In the genomic region with DNA sequence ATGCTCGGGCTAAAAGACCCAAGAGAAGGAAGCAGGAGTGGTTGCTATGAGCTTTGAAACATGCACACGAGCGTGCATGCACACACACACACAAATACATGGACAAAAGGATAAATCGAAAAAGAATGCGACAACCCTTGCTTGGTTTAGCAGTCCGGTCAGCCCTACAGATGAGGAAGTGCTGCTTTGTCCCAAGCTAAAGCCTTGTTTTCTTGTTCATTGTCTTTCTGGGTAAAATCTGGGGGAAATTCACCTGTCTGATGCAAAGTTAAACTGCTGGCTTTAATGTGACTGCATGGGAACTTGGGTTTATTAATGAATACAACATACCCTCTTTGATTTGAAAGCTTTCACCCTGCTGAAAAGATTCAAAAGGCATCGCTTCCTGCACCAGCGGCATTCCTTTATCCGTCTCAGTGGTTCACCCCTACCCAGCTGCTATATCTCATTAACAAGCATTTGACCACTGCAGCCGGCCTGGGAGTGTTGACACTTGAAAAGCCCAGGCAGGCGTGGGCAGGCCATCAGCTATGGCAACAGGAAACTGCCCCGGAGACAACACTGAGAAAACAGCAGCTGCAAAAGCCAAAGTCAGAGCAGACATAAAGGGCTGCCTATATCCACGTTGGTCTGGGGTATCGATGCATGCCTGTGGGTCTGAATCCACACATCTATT, we compare ENCODE assay signal across 9 cellular contexts.
A peak's percentile ranks its signal among the peaks of the same experiment; 100 is the strongest.
DNase-seq lines count a peak whose midpoint lies in the region; ATAC-seq and TF ChIP-seq lines count a peak whose summit lies in the region.
"Had no signal": no experiment of that assay in that cellular context is flagged by ENCODE, and none has a peak within 500 bp of the region (broad histone marks: within the 10 kb centered on the region; RNA-seq: fewer than 3 reads in every experiment).

No MANE protein-coding gene starts in this region.

- no peak overlapping the region for H3K4me3 ChIP-seq in epithelial cell of esophagus (ENCODE audit: low read length)

- DNase-seq in DMS153 treated with DMSO at 0.1 percent for 48 hours (lab: John Stamatoyannopoulos, UW; ENCODE audit: unreplicated experiment) (peak; percentile 94), NCI-H526 treated with DMSO at 0.1 percent for 48 hours (lab: John Stamatoyannopoulos, UW) (peak; percentile 29), epithelial cell of esophagus (ENCODE audit: low read depth) (peak; percentile 64), myocyte (ENCODE audit: low read depth) (peak; percentile 99), NCI-H1694 (lab: John Stamatoyannopoulos, UW) (no peak)
- no peak for DNase-seq in activated CD4-positive, alpha-beta T cell treated with anti-CD3 and anti-CD28 coated beads, Interleukin-2, amount 50 U/mL, for 4 hours
- DNase-seq: activated naive CD8-positive, alpha-beta T cell treated with anti-CD3 and anti-CD28 coated beads for 36 hours had no signal

- no peak for TF ChIP-seq CTCF in epithelial cell of esophagus (IDR thresholded peaks at IDR 0.05; ENCODE audit: insufficient read depth, low read depth, low read length, missing control alignments)

- no peak for ATAC-seq in GM19395 (IDR thresholded peaks at IDR 0.05; ENCODE audit: unreplicated experiment)
- ATAC-seq in HG03039 (IDR thresholded peaks at IDR 0.05; ENCODE audit: unreplicated experiment) = no peak

Comparison
In these comparisons a context has a peak if more than half of its experiments do, and no peak if none do; other contexts are left out.
1. DNase-seq: peak in DMS153 treated with DMSO at 0.1 percent for 48 hours (single experiment), NCI-H526 treated with DMSO at 0.1 percent for 48 hours (single experiment), epithelial cell of esophagus (single experiment) and myocyte (single experiment); none in activated CD4-positive, alpha-beta T cell treated with anti-CD3 and anti-CD28 coated beads, Interleukin-2, amount 50 U/mL, for 4 hours (0 of 2) and NCI-H1694 (single experiment).